In the genomic region with DNA sequence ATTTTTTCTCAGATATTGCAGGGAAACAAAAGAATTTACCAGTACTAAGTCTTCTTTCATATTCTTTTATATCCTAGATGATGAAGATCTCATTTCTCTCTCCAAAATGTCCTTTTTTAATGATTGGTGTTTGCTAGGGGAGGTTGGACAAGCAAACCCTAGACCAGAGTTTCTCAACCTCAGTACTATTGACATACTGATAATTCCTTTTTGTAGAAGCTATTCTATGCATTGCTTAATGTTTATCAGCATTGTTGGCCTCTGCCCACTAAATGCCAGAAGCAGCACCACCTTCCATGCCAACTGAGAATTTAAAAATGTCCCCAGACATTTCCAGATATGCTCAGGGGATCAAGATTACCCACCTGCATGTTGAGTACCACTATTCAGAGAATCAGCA, we compare ENCODE assay signal across 12 cellular contexts. TPM values are rescaled to one million over a fixed set of nuclear protein-coding genes. Genes with fewer than 3 reads are reported as not detected.
"Had no signal": no experiment of that assay in that cellular context is flagged by ENCODE, and none has a peak within 500 bp of the region (broad histone marks: within the 10 kb centered on the region; RNA-seq: fewer than 3 reads in every experiment).

No MANE protein-coding gene starts in this region.

- FAIRE-seq: H1, H54 had no signal

- ATAC-seq: GM23338, HCT116 had no signal

- H3K36me3 ChIP-seq: HAP-1 had no signal

- H3K9ac ChIP-seq: GM23248 had no signal

- H3K4me2 ChIP-seq: GM23338 had no signal

- H3K4me3 ChIP-seq: GM23248, GM23338, HAP-1 had no signal

- H3K4me1 ChIP-seq: HAP-1 had no signal

- DNase-seq: GM23248, GOT3, H7, H9, HCEC 1CT, HFFc6 had no signal

- H3K27ac ChIP-seq: GM23248 had no signal

- H2AFZ ChIP-seq: GM23248, GM23338 had no signal

- H3K9me3 ChIP-seq: HAP-1 had no signal

RNA-seq across cellular contexts. Expression of a gene that starts 14.4 kb away (rescaled TPM):
- total RNA-seq: GM23248, GM23338, H1, H4, H7, H9, HFFc6 had no signal
- polyA plus RNA-seq: GM23248, GM23338, H1 had no signal
